ENCODE assay signal across 30 cellular contexts in the genomic region with DNA sequence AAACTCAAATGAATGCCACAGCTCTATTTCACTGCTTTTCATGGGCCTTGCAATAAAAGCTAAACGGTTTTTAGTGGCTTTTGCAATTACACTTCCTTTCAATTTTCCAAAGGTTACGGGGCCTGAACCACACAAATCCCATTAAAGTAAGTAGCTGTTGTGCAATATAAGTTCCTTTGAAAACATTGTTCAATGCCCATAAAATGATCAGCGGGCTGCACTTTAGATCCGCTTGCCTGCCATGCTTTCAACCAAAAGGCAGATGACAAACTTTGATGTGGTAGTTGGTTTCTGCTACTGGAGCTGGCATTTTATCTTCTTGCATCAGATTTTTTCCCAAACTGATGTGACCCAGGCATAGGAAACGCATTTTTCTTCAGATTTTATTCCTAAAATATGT. TPM values are rescaled to one million over a fixed set of nuclear protein-coding genes. Genes with fewer than 3 reads are reported as not detected.
DNase-seq lines count a peak whose midpoint lies in the region; ATAC-seq and TF ChIP-seq lines count a peak whose summit lies in the region.
"Had no signal": no experiment of that assay in that cellular context is flagged by ENCODE, and none has a peak within 500 bp of the region (broad histone marks: within the 10 kb centered on the region; RNA-seq: fewer than 3 reads in every experiment).

No MANE protein-coding gene starts in this region.

- H3K4me3 Mint-ChIP-seq in HFFc6: no peak overlapping the region
- H3K4me3 Mint-ChIP-seq in activated CD4-positive, alpha-beta T cell treated with anti-CD3 and anti-CD28 coated beads, Interleukin-2, amount 10 ng/mL, durations not matched to agents 24 days and 14 days: no peak overlapping the region
- no peak overlapping the region for H3K4me3 Mint-ChIP-seq in activated naive CD8-positive, alpha-beta T cell treated with anti-CD3 and anti-CD28 coated beads, Interleukin-2, amount 50 U/mL, for 24 hours
- H3K4me3 Mint-ChIP-seq: activated T-helper 17 cell treated with anti-CD3 and anti-CD28 coated beads, Interleukin-2, amount 50 U/mL, for 72 hours; stimulated activated effector memory CD8-positive, alpha-beta T cell treated with anti-CD3 and anti-CD28 coated beads, Interleukin-12 subunit alpha, Interleukin-12 subunit beta, amount 100 ng/mL, for 72 hours; WTC11 had no signal

- H3K27me3 Mint-ChIP-seq in HFFc6 (ENCODE audit: insufficient read depth): no peaks in the 10 kb centered on the region
- H3K27me3 Mint-ChIP-seq in activated CD4-positive, alpha-beta T cell treated with anti-CD3 and anti-CD28 coated beads, Interleukin-2, amount 10 ng/mL, durations not matched to agents 24 days and 14 days: no peaks in the 10 kb centered on the region
- H3K27me3 Mint-ChIP-seq in activated naive CD8-positive, alpha-beta T cell treated with anti-CD3 and anti-CD28 coated beads, Interleukin-2, amount 50 U/mL, for 24 hours: no peaks in the 10 kb centered on the region

- DNase-seq in AG09309 (ENCODE audit: low read depth): peak; percentile 83
- peak; percentile 32 for DNase-seq in HFFc6
- DNase-seq in RPMI7951 (ENCODE audit: low read depth): peak; percentile 81
- peak; percentile 55 for DNase-seq in islet precursor cell
- no peak for DNase-seq in activated CD4-positive, alpha-beta T cell treated with anti-CD3 and anti-CD28 coated beads, Interleukin-2, amount 10 ng/mL, durations not matched to agents 24 days and 14 days
- no peak for DNase-seq in GM19238 (ENCODE audit: insufficient read length, low spot score)
- no peak for DNase-seq in activated naive CD8-positive, alpha-beta T cell treated with anti-CD3 and anti-CD28 coated beads, Interleukin-2, amount 50 U/mL, for 24 hours
- DNase-seq in OCI-M1 (lab: John Stamatoyannopoulos, UW): no peak
- DNase-seq: activated CD4-positive, alpha-beta T cell treated with anti-CD3 and anti-CD28 coated beads, Interleukin-2, amount 50 U/mL, for 48 hours; activated CD8-positive, alpha-beta memory T cell treated with anti-CD3 and anti-CD28 coated beads, Interleukin-2, amount 50 U/mL, for 4 hours; caudate nucleus; COR-L47; dermis blood vessel endothelial cell; DMS79 treated with DMSO at 0.1 percent for 48 hours; H7; heart left ventricle; MG63; NCI-H1417 treated with DMSO at 0.1 percent for 48 hours; NCI-H2171 treated with DMSO at 0.1 percent for 48 hours; NCI-H524 treated with DMSO at 0.1 percent for 48 hours; small intestine; uterus had no signal

- H3K27ac Mint-ChIP-seq in HFFc6: peak overlapping the region; percentile 46
- no peak overlapping the region for H3K27ac Mint-ChIP-seq in activated CD4-positive, alpha-beta T cell treated with anti-CD3 and anti-CD28 coated beads, Interleukin-2, amount 10 ng/mL, durations not matched to agents 24 days and 14 days
- no peak overlapping the region for H3K27ac Mint-ChIP-seq in activated naive CD8-positive, alpha-beta T cell treated with anti-CD3 and anti-CD28 coated beads, Interleukin-2, amount 50 U/mL, for 24 hours
- H3K27ac Mint-ChIP-seq: activated naive CD4-positive, alpha-beta T cell treated with anti-CD3 and anti-CD28 coated beads, Interleukin-2, amount 50 U/mL, for 72 hours; activated T-helper 17 cell treated with anti-CD3 and anti-CD28 coated beads, Interleukin-2, amount 50 U/mL, for 72 hours; stimulated activated effector memory CD8-positive, alpha-beta T cell treated with anti-CD3 and anti-CD28 coated beads, Interleukin-12 subunit alpha, Interleukin-12 subunit beta, amount 100 ng/mL, for 72 hours; WTC11 had no signal

- peaks cover 11% of the 10 kb centered on the region for H3K9me3 Mint-ChIP-seq in HFFc6
- no peaks in the 10 kb centered on the region for H3K9me3 Mint-ChIP-seq in activated CD4-positive, alpha-beta T cell treated with anti-CD3 and anti-CD28 coated beads, Interleukin-2, amount 10 ng/mL, durations not matched to agents 24 days and 14 days
- H3K9me3 Mint-ChIP-seq in activated naive CD8-positive, alpha-beta T cell treated with anti-CD3 and anti-CD28 coated beads, Interleukin-2, amount 50 U/mL, for 24 hours: no peaks in the 10 kb centered on the region
- H3K9me3 Mint-ChIP-seq: activated naive CD4-positive, alpha-beta T cell treated with anti-CD3 and anti-CD28 coated beads, Interleukin-2, amount 50 U/mL, for 72 hours; activated T-helper 17 cell treated with anti-CD3 and anti-CD28 coated beads, Interleukin-2, amount 50 U/mL, for 72 hours; stimulated activated effector memory CD8-positive, alpha-beta T cell treated with anti-CD3 and anti-CD28 coated beads, Interleukin-12 subunit alpha, Interleukin-12 subunit beta, amount 100 ng/mL, for 72 hours; WTC11 had no signal

- peaks cover 80% of the 10 kb centered on the region for H3K36me3 Mint-ChIP-seq in HFFc6 (ENCODE audit: low read depth)
- no peaks in the 10 kb centered on the region for H3K36me3 Mint-ChIP-seq in activated CD4-positive, alpha-beta T cell treated with anti-CD3 and anti-CD28 coated beads, Interleukin-2, amount 10 ng/mL, durations not matched to agents 24 days and 14 days (ENCODE audit: low read depth)
- H3K36me3 Mint-ChIP-seq in activated naive CD8-positive, alpha-beta T cell treated with anti-CD3 and anti-CD28 coated beads, Interleukin-2, amount 50 U/mL, for 24 hours (ENCODE audit: low read depth): no peaks in the 10 kb centered on the region
- H3K36me3 Mint-ChIP-seq: activated naive CD4-positive, alpha-beta T cell treated with anti-CD3 and anti-CD28 coated beads, Interleukin-2, amount 50 U/mL, for 72 hours; stimulated activated effector memory CD8-positive, alpha-beta T cell treated with anti-CD3 and anti-CD28 coated beads, Interleukin-12 subunit alpha, Interleukin-12 subunit beta, amount 100 ng/mL, for 72 hours; WTC11 had no signal

- TF ChIP-seq CTCF in AG09309 (IDR thresholded peaks at IDR 0.05; ENCODE audit: control insufficient read depth, insufficient read depth, low read depth, low read length, missing control alignments) (no peak), HFFc6 (IDR thresholded peaks at IDR 0.05) (no peak)

- H3K4me1 Mint-ChIP-seq in HFFc6 (ENCODE audit: low read depth): peaks cover 96% of the 10 kb centered on the region
- no peaks in the 10 kb centered on the region for H3K4me1 Mint-ChIP-seq in activated CD4-positive, alpha-beta T cell treated with anti-CD3 and anti-CD28 coated beads, Interleukin-2, amount 10 ng/mL, durations not matched to agents 24 days and 14 days
- H3K4me1 Mint-ChIP-seq in activated naive CD8-positive, alpha-beta T cell treated with anti-CD3 and anti-CD28 coated beads, Interleukin-2, amount 50 U/mL, for 24 hours: no peaks in the 10 kb centered on the region
- H3K4me1 Mint-ChIP-seq: activated T-helper 17 cell treated with anti-CD3 and anti-CD28 coated beads, Interleukin-2, amount 50 U/mL, for 72 hours; stimulated activated effector memory CD8-positive, alpha-beta T cell treated with anti-CD3 and anti-CD28 coated beads, Interleukin-12 subunit alpha, Interleukin-12 subunit beta, amount 100 ng/mL, for 72 hours; WTC11 had no signal

- intact Hi-C loops in activated CD4-positive, alpha-beta T cell treated with anti-CD3 and anti-CD28 coated beads, Interleukin-2, amount 10 ng/mL, durations not matched to agents 24 days and 14 days (cut with micrococcal nuclease): no loop called here

- no peak for ATAC-seq in activated naive CD8-positive, alpha-beta T cell treated with anti-CD3 and anti-CD28 coated beads, Interleukin-2, amount 50 U/mL, for 24 hours
- ATAC-seq: A549; activated naive CD4-positive, alpha-beta T cell treated with anti-CD3 and anti-CD28 coated beads, Interleukin-2, amount 50 U/mL, for 72 hours; activated T-helper 17 cell treated with anti-CD3 and anti-CD28 coated beads, Interleukin-2, amount 50 U/mL, for 72 hours; heart left ventricle; stimulated activated effector memory CD8-positive, alpha-beta T cell treated with anti-CD3 and anti-CD28 coated beads, Interleukin-12 subunit alpha, Interleukin-12 subunit beta, amount 100 ng/mL, for 72 hours; WTC11 had no signal

- no peak overlapping the region for H3K4me3 ChIP-seq in AG09309 (ENCODE audit: control insufficient read depth, low read depth, low read length)
- H3K4me3 ChIP-seq: A549, ascending aorta, BLaER1, heart left ventricle, MG63, suprapubic skin, uterus had no signal

RNA-seq across cellular contexts. Expression of a gene that starts 50.2 kb away (rescaled TPM):
- 100 to 1,000 TPM; 151 to 310 (median 270) TPM for total RNA-seq in HFFc6 (2021; fragmentation: NEBNext Ultra II Directional; extraction: Animal tissue kit (Norgen Biotek cat#: 25700))
- 41.5 and 52.6 TPM in 2 replicates for total RNA-seq in RPMI7951 (2014; rRNA removed; shearing (Covaris generic))
- not detected in 2 replicates for total RNA-seq in activated CD4-positive, alpha-beta T cell treated with anti-CD3 and anti-CD28 coated beads, Interleukin-2, amount 10 ng/mL, durations not matched to agents 24 days and 14 days
- total RNA-seq: activated naive CD4-positive, alpha-beta T cell treated with anti-CD3 and anti-CD28 coated beads, Interleukin-2, amount 50 U/mL, for 72 hours; activated T-helper 17 cell treated with anti-CD3 and anti-CD28 coated beads, Interleukin-2, amount 50 U/mL, for 72 hours; H7 had no signal

Comparison
In these comparisons a context has a peak if more than half of its experiments do, and no peak if none do; other contexts are left out.
1. DNase-seq: peak in AG09309 (single experiment), HFFc6 (single experiment), RPMI7951 (single experiment) and islet precursor cell (single experiment); none in activated CD4-positive, alpha-beta T cell treated with anti-CD3 and anti-CD28 coated beads, Interleukin-2, amount 10 ng/mL, durations not matched to agents 24 days and 14 days (single experiment), GM19238 (single experiment), activated naive CD8-positive, alpha-beta T cell treated with anti-CD3 and anti-CD28 coated beads, Interleukin-2, amount 50 U/mL, for 24 hours (single experiment) and OCI-M1 (single experiment).
2. RNA of a gene that starts 50.2 kb away (total RNA-seq): 151 to 310 TPM in HFFc6 and 41.5 to 52.6 TPM in RPMI7951; not detected in activated CD4-positive, alpha-beta T cell treated with anti-CD3 and anti-CD28 coated beads, Interleukin-2, amount 10 ng/mL, durations not matched to agents 24 days and 14 days; every median in the first group is over 10 times any median in the second.